Comparison of ENCODE assay signal across 18 cellular contexts in genomic region chr2:78532762-78533399, GRCh38.
DNase-seq lines count a peak whose midpoint lies in the region; ATAC-seq and TF ChIP-seq lines count a peak whose summit lies in the region.
"Had no signal": no experiment of that assay in that cellular context is flagged by ENCODE, and none has a peak within 500 bp of the region (broad histone marks: within the 10 kb centered on the region; RNA-seq: fewer than 3 reads in every experiment).

No MANE protein-coding gene starts in this region.

- H3K4me3 Mint-ChIP-seq in endodermal cell: no peak overlapping the region
- H3K4me3 Mint-ChIP-seq in progenitor cell of endocrine pancreas (ENCODE audit: low read depth): no peak overlapping the region
- H3K4me3 Mint-ChIP-seq: T-helper 2 cell treated with Interferon-gamma antibody and Interleukin-4, amounts not matched to agents 5 μg/mL and 100 μg/mL, for 36 hours had no signal

- H3K9me3 ChIP-seq in endodermal cell (ENCODE audit: control insufficient read depth, low read length): no peaks in the 10 kb centered on the region
- H3K9me3 ChIP-seq: SK-N-SH had no signal

- H3K9me3 Mint-ChIP-seq in endodermal cell (no peaks in the 10 kb centered on the region), progenitor cell of endocrine pancreas (ENCODE audit: low read depth) (no peaks in the 10 kb centered on the region)

- no peak overlapping the region for H3K9ac ChIP-seq in endodermal cell (ENCODE audit: extremely low read depth, low read length, poor library complexity, severe bottlenecking)
- H3K9ac ChIP-seq: SK-N-SH had no signal

- 0 out of 2 replicates have a peak overlapping the region, but pooled peaks have one; percentile 7 for H3K27ac ChIP-seq in 22Rv1
- no peak overlapping the region for H3K27ac ChIP-seq in endodermal cell (ENCODE audit: low read depth, low read length)
- H3K27ac ChIP-seq: C4-2B had no signal

- H3K27ac Mint-ChIP-seq in endodermal cell (peak overlapping the region; percentile 32), progenitor cell of endocrine pancreas (no peak overlapping the region)
- H3K27ac Mint-ChIP-seq: T-helper 2 cell treated with Interferon-gamma antibody and Interleukin-4, amounts not matched to agents 5 μg/mL and 100 μg/mL, for 36 hours had no signal

- H3K36me3 Mint-ChIP-seq in endodermal cell (ENCODE audit: low read depth) (no peaks in the 10 kb centered on the region), progenitor cell of endocrine pancreas (ENCODE audit: insufficient read depth) (no peaks in the 10 kb centered on the region)

- no peaks in the 10 kb centered on the region for H3K27me3 ChIP-seq in endodermal cell (ENCODE audit: control insufficient read depth, insufficient read depth, low read length, poor library complexity, severe bottlenecking)

- H3K4me1 Mint-ChIP-seq in endodermal cell (peaks cover 27% of the 10 kb centered on the region), progenitor cell of endocrine pancreas (ENCODE audit: low read depth) (peaks cover 12% of the 10 kb centered on the region)

- WGBS in endodermal cell (ENCODE audit: insufficient coverage in 1 of 2, insufficient read length in 1 of 2), 2 experiments: 19 to 35% methylated on average over 4 to 5 of the region's 5 CpGs

- DNase-seq in DMS79 (lab: John Stamatoyannopoulos, UW) (peak; percentile 8), NCI-H146 treated with DMSO at 0.1 percent for 48 hours (lab: John Stamatoyannopoulos, UW; ENCODE audit: unreplicated experiment) (peak; percentile 67), endodermal cell (peak; percentile 64), progenitor cell of endocrine pancreas (ENCODE audit: low spot score, unreplicated experiment) (no peak), nucleus accumbens (lab: John Stamatoyannopoulos, UW) (no peak)
- DNase-seq: AML-193, EL, HCEC 1CT, NCI-H1092 treated with DMSO at 0.1 percent for 48 hours, NCI-H187, NCI-H69, Right ventricle myocardium superior, SK-N-SH had no signal

- H3K36me3 ChIP-seq in endodermal cell (ENCODE audit: control insufficient read depth, insufficient read depth, low read length): no peaks in the 10 kb centered on the region

- H3K27me3 Mint-ChIP-seq in endodermal cell (ENCODE audit: insufficient read depth): no peaks in the 10 kb centered on the region
- H3K27me3 Mint-ChIP-seq in progenitor cell of endocrine pancreas: no peaks in the 10 kb centered on the region

- no peak for ATAC-seq in GM19328 (IDR thresholded peaks at IDR 0.05; ENCODE audit: unreplicated experiment)
- ATAC-seq in HG03159 (IDR thresholded peaks at IDR 0.05; ENCODE audit: unreplicated experiment): no peak

- H3K4me1 ChIP-seq in endodermal cell (ENCODE audit: control insufficient read depth, insufficient read depth, low read length): peaks cover 6% of the 10 kb centered on the region

- TF ChIP-seq CTCF in 22Rv1 (IDR thresholded peaks at IDR 0.05): no peak
- TF ChIP-seq CTCF in endodermal cell (conservative IDR thresholded peaks at IDR 0.05): peak; percentile 41
- TF ChIP-seq CTCF in progenitor cell of endocrine pancreas (IDR thresholded peaks at IDR 0.05; ENCODE audit: unreplicated experiment): no peak

- no peak overlapping the region for H3K4me3 ChIP-seq in endodermal cell (ENCODE audit: low read length)

Comparison
In these comparisons a context has a peak if more than half of its experiments do, and no peak if none do; other contexts are left out.
1. DNase-seq: peak in DMS79 (single experiment), NCI-H146 treated with DMSO at 0.1 percent for 48 hours (single experiment) and endodermal cell (single experiment); none in progenitor cell of endocrine pancreas (single experiment) and nucleus accumbens (0 of 56).